In genomic region chr5:132489871-132490483, GRCh38 we compare ENCODE assay signal across 8 cellular contexts. TPM values are rescaled to one million over a fixed set of nuclear protein-coding genes. Genes with fewer than 3 reads are reported as not detected.
DNase-seq lines count a peak whose midpoint lies in the region; ATAC-seq and TF ChIP-seq lines count a peak whose summit lies in the region.

No MANE protein-coding gene starts in this region.

- H3K27me3 Mint-ChIP-seq in IgD-negative memory B cell, result no peaks in the 10 kb centered on the region
- H3K27me3 Mint-ChIP-seq in nephron (ENCODE audit: low read depth), result peaks cover 22% of the 10 kb centered on the region

- H3K27ac Mint-ChIP-seq in IgD-negative memory B cell (peak overlapping the region; percentile 88 to 96 (median 96)), nephron (peak overlapping the region in 2 of 3 experiments; percentile 19 to 77)

- H3K4me3 Mint-ChIP-seq in IgD-negative memory B cell, result peak overlapping the region; percentile 80 to 98 (median 94)
- H3K4me3 Mint-ChIP-seq in nephron, result peak overlapping the region; percentile 84 to 87 (median 85)

- CTCF ChIA-PET in GM10248 (lab: Yijun Ruan, JAX), result interaction anchor here (0.8 to 7.5 kb wide), 23 partner anchors 10 to 331 kb away, joined by 3 to 62 read pairs (median 6); no protein-coding TSS in a partner anchor

- H3K4me1 Mint-ChIP-seq in IgD-negative memory B cell (peaks cover 45 to 63% (median 58%) of the 10 kb centered on the region in 3 donors), nephron (peaks cover 10% of the 10 kb centered on the region)

- POLR2A ChIA-PET in GM10248 (lab: Yijun Ruan, JAX), result interaction anchor here (0.6 to 7.0 kb wide), 15 partner anchors 10 to 330 kb away, joined by 3 to 132 read pairs (median 4); partner anchors contain the start of genes IL13, KIF3A and SLC22A4

- DNase-seq in GM10248 (ENCODE audit: extremely low spot score) (peak; percentile 74), fibroblast of gingiva (ENCODE audit: low read depth) (peak; percentile 42), NCI-H1436 treated with DMSO at 0.1 percent for 48 hours (lab: John Stamatoyannopoulos, UW) (no peak), NCI-H345 (lab: John Stamatoyannopoulos, UW) (no peak)
- peak; percentile 60 to 65 for DNase-seq in activated T-cell treated with anti-CD3 and anti-CD28 coated beads, Interleukin-2, amount 50 U/mL, for 48 hours

- H3K36me3 Mint-ChIP-seq in IgD-negative memory B cell (peaks cover 8% of the 10 kb centered on the region), nephron (ENCODE audit: low read depth) (peaks cover 11% of the 10 kb centered on the region)

- ATAC-seq in GM21723 (IDR thresholded peaks at IDR 0.05; ENCODE audit: unreplicated experiment), result peak; percentile 32

- TF ChIP-seq CTCF in GM10248 (IDR thresholded peaks at IDR 0.05; ENCODE audit: control extremely low read depth, extremely low read depth, low read depth, missing control alignments) (peak; percentile 27), nephron (IDR thresholded peaks at IDR 0.05; ENCODE audit: unreplicated experiment in 3 of 3) (peak in 1 of 3 experiments; percentile 15)

- H3K9me3 Mint-ChIP-seq in IgD-negative memory B cell (no peaks in the 10 kb centered on the region), nephron (no peaks in the 10 kb centered on the region)

RNA-seq across cellular contexts. Expression of gene IRF1, which starts 0.6 kb away (rescaled TPM):
- polyA plus RNA-seq in IgD-negative memory B cell, result 207 TPM

RNA-seq across cellular contexts. Expression of gene IL5, which starts 53.3 kb away (rescaled TPM):
- polyA plus RNA-seq in IgD-negative memory B cell, result not detected

Comparison
In these comparisons a context has a peak if more than half of its experiments do, and no peak if none do; other contexts are left out.
1. DNase-seq: peak in GM10248 (single experiment), activated T-cell treated with anti-CD3 and anti-CD28 coated beads, Interleukin-2, amount 50 U/mL, for 48 hours (2 of 2) and fibroblast of gingiva (single experiment); none in NCI-H1436 treated with DMSO at 0.1 percent for 48 hours (single experiment) and NCI-H345 (single experiment).